8 cellular contexts compared by ENCODE assay signal in the genomic region with DNA sequence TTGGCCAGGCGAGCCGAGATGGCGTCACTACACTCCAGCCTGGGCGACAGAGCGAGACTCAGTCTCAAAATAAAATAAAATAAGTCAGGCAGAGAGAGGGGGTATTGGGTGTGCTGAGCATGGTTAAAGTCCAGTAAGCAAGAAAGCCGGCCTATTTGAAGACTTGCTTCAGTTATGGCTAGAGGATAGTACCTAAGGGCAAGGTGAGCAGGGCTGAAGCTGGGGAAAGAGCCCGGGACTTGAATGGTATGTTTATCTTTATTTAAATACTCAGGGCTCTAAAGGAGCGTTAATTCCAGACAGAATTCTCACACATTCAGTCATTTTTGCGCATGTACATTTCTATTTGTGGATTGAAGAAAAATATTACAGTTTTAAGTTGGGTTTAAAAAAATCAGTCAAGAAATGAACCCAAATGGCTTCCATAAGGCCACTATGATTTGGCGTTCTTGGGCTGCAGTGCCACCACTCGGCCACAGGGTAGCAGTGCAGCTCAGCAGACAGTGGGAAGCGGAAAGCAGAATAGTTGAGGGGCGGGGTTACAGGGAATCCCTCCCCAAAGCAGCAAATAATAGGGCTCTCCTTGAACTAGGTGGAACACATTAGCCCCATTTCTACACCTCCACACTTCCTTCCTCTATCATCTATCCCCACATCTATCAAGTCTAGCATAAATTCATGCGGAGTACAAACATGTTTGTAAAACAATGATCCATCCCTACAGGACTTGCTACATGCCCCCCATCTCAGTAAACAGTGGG. TPM values are rescaled to one million over a fixed set of nuclear protein-coding genes. Genes with fewer than 3 reads are reported as not detected.
DNase-seq lines count a peak whose midpoint lies in the region; ATAC-seq, FAIRE-seq and TF ChIP-seq lines count a peak whose summit lies in the region.

No MANE protein-coding gene starts in this region.

- peak; percentile 98 for FAIRE-seq in GM12891 (lab: Jason Lieb, UNC)

- no peak for TF ChIP-seq POLR2A in GM12891 (IDR thresholded peaks at IDR 0.05; ENCODE audit: low read depth, low read length)
- TF ChIP-seq POLR2A in prostate gland (IDR thresholded peaks at IDR 0.05), result no peak

- peak; percentile 47 for DNase-seq in GM12891 (ENCODE audit: insufficient read length, low spot score)
- peak; percentile 70 for DNase-seq in NCI-H1092 (lab: John Stamatoyannopoulos, UW)
- DNase-seq in activated naive CD8-positive, alpha-beta T cell treated with anti-CD3 and anti-CD28 coated beads, Interleukin-2, amount 50 U/mL, for 16 hours (ENCODE audit: low read depth, low spot score), result peak; percentile 66
- peak; percentile 87 to 91 for DNase-seq in cardiac muscle cell (ENCODE audit: low read depth in 1 of 2, low spot score in 1 of 2)
- peak; percentile 68 for DNase-seq in prostate gland (ENCODE audit: low spot score)
- DNase-seq in aorta, result peak; percentile 83 to 92

- H3K27ac ChIP-seq in SU-DHL-6 (ENCODE audit: low read depth, low read length), result no peak overlapping the region
- no peak overlapping the region for H3K27ac ChIP-seq in cardiac muscle cell
- H3K27ac ChIP-seq in prostate gland, result no peak overlapping the region
- H3K27ac ChIP-seq in aorta (ENCODE audit: low read depth in 1 of 2, low read length in 2 of 2), result no peak overlapping the region

- ATAC-seq in HG02623 (IDR thresholded peaks at IDR 0.05; ENCODE audit: unreplicated experiment), result peak; percentile 99
- ATAC-seq in aorta (ENCODE audit: low FRiP score), result peak; percentile 94

- H3K9me2 ChIP-seq in SU-DHL-6 (replicated peaks; ENCODE audit: insufficient read depth, low read length), result no peaks in the 10 kb centered on the region

- no peak overlapping the region for H3K4me2 ChIP-seq in SU-DHL-6 (ENCODE audit: low read depth, low read length, poor library complexity, severe bottlenecking)

- H3K79me2 ChIP-seq in SU-DHL-6 (ENCODE audit: insufficient read depth, low read length), result no peaks in the 10 kb centered on the region

- intact Hi-C loops in prostate gland (cut with DNase I) (loop anchor here (5.0 kb wide), 2 partner anchors 120 to 245 kb away; no protein-coding TSS in a partner anchor), aorta (cut with DNase I) (loop anchor here (1.0 to 10.0 kb wide), 5 partner anchors 85 to 250 kb away; a partner anchor contains a TSS)

- H3K4me1 ChIP-seq in cardiac muscle cell (ENCODE audit: low read depth) (no peaks in the 10 kb centered on the region), prostate gland (replicated peaks) (no peaks in the 10 kb centered on the region), aorta (ENCODE audit: control insufficient read depth in 1 of 2, insufficient read depth in 2 of 2, low read length in 2 of 2) (no peaks in the 10 kb centered on the region)

- TF ChIP-seq CTCF in SU-DHL-6 (IDR thresholded peaks at IDR 0.05; ENCODE audit: insufficient read depth, low read length, poor library complexity, severe bottlenecking) (peak; percentile 97), cardiac muscle cell (IDR thresholded peaks at IDR 0.05; ENCODE audit: low read depth, low read length) (peak; percentile 99), prostate gland (IDR thresholded peaks at IDR 0.05) (peak; percentile 66 to 94 (median 90))

- H3F3A ChIP-seq in SU-DHL-6 (ENCODE audit: insufficient read depth), result no peaks in the 10 kb centered on the region

- H2AFZ ChIP-seq in SU-DHL-6 (ENCODE audit: low read depth, low read length, severe bottlenecking), result peak overlapping the region; percentile 16

- H3K4me3 ChIP-seq in SU-DHL-6 (ENCODE audit: insufficient read depth, low read length, poor library complexity, severe bottlenecking) (no peak overlapping the region), cardiac muscle cell (no peak overlapping the region), prostate gland (no peak overlapping the region), aorta (ENCODE audit: low read length in 2 of 2) (no peak overlapping the region)

- no peaks in the 10 kb centered on the region for H3K9me3 ChIP-seq in SU-DHL-6 (ENCODE audit: insufficient read depth, low read length)
- H3K9me3 ChIP-seq in cardiac muscle cell (ENCODE audit: low read depth), result no peaks in the 10 kb centered on the region
- H3K9me3 ChIP-seq in prostate gland, result no peaks in the 10 kb centered on the region
- H3K9me3 ChIP-seq in aorta (ENCODE audit: control insufficient read depth, low read length), result no peaks in the 10 kb centered on the region

- H3K36me3 ChIP-seq in SU-DHL-6 (ENCODE audit: low read length) (no peaks in the 10 kb centered on the region), cardiac muscle cell (no peaks in the 10 kb centered on the region), prostate gland (no peaks in the 10 kb centered on the region), aorta (ENCODE audit: control insufficient read depth in 1 of 2, insufficient read depth in 2 of 2, low read length in 1 of 2) (no peaks in the 10 kb centered on the region)

- H3K27me3 ChIP-seq in SU-DHL-6 (ENCODE audit: low read length) (no peaks in the 10 kb centered on the region), cardiac muscle cell (no peaks in the 10 kb centered on the region), prostate gland (replicated peaks; ENCODE audit: insufficient read depth) (no peaks in the 10 kb centered on the region), aorta (ENCODE audit: control insufficient read depth in 1 of 2, insufficient read depth in 2 of 2, low read length in 1 of 2) (no peaks in the 10 kb centered on the region)

- 36% methylated on average over 12 of the region's 14 CpGs for WGBS in prostate gland
- WGBS in aorta, 2 donors, result 41 to 42% methylated on average over 14 of the region's 14 CpGs

- no peaks in the 10 kb centered on the region for H4K20me1 ChIP-seq in SU-DHL-6 (ENCODE audit: low read depth, low read length)

- no peak overlapping the region for H3K9ac ChIP-seq in SU-DHL-6 (ENCODE audit: low read length)

TF ChIP-seq in GM12891, 5 proteins besides CTCF, POLR2A, EP300 and RAD21:
- TF ChIP-seq TAF1 (IDR thresholded peaks at IDR 0.05; ENCODE audit: low read depth, low read length) (no peak), POU2F2 (IDR thresholded peaks at IDR 0.05; ENCODE audit: low read depth, low read length) (no peak), SPI1 (IDR thresholded peaks at IDR 0.05; ENCODE audit: low read depth, low read length) (no peak), PAX5 (IDR thresholded peaks at IDR 0.05; ENCODE audit: insufficient read depth, low read length, severe bottlenecking) (no peak), POLR2AphosphoS5 (IDR thresholded peaks at IDR 0.05; ENCODE audit: low read depth, low read length) (no peak)

RNA-seq across cellular contexts. Expression of a gene that starts 37.2 kb away (rescaled TPM):
- polyA plus RNA-seq in GM12891 (2012; ENCODE audit: low read depth, missing spikeins), result 1.1 TPM
- total RNA-seq in cardiac muscle cell (17.0 and 18.3 TPM in 2 replicates), prostate gland (10 to 100 TPM; 27.1 to 61.1 TPM), aorta (100 to 1,000 TPM in 1 of 2 donors, 10 to 100 TPM in 1; 71.5 to 110 TPM)
- polyA plus RNA-seq in cardiac muscle cell (11.3 and 16.2 TPM in 2 replicates), aorta (10 to 100 TPM; 44.1 to 47.3 TPM)

RNA-seq across cellular contexts. Expression of a gene that starts 46.4 kb away (rescaled TPM):
- polyA plus RNA-seq in GM12891 (2012; ENCODE audit: low read depth, missing spikeins), result 0.37 TPM
- total RNA-seq in cardiac muscle cell (5.6 and 15.5 TPM in 2 replicates), prostate gland (10 to 100 TPM; 20.2 to 22.1 TPM), aorta (1 to 10 TPM; 2.8 to 6.2 TPM)
- polyA plus RNA-seq in cardiac muscle cell (0.98 and 3.4 TPM in 2 replicates), aorta (under 1 TPM in 1 of 2 donors, not detected in 1; 0.88 TPM)
